In the genomic region with DNA sequence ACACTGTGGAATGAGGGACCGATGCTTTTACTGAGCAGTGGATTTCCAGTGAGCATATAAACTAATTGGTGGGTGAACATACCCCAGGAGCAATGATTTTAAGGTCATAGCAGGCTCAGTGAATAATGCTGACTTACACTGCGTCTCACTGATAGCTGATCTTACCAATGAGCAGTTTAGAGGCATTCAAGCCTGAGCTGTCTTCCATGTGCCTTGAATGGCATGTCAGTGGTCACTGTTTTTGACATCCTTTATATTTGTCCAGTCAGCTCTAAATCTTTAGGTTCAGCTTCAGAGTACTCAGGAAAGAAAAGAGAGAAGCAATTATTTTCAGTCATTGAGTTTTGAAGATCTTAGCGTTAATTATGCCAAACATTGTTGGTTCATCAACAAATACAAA, we compare ENCODE assay signal across 1 cellular context.
TF ChIP-seq lines count a peak whose summit lies in the region.

No MANE protein-coding gene starts in this region.

TF ChIP-seq in H1, 55 proteins besides CTCF, POLR2A, EP300 and RAD21 (continued from another document):
- no peak for TF ChIP-seq MAFK (IDR thresholded peaks at IDR 0.05; ENCODE audit: low read depth, low read length)
- TF ChIP-seq RNF2 (IDR thresholded peaks at IDR 0.05; ENCODE audit: borderline replicate concordance, low read depth, low read length, missing control alignments, poor library complexity, severe bottlenecking) = no peak
- no peak for TF ChIP-seq SRF (IDR thresholded peaks at IDR 0.05; ENCODE audit: low read depth, low read length)
- no peak for TF ChIP-seq CREB1 (IDR thresholded peaks at IDR 0.05)
